ENCODE assay signal across 11 cellular contexts in genomic region chr7:44984478-44984758, GRCh38. TPM values are rescaled to one million over a fixed set of nuclear protein-coding genes. Genes with fewer than 3 reads are reported as not detected.
A peak's percentile ranks its signal among the peaks of the same experiment; 100 is the strongest.
DNase-seq lines count a peak whose midpoint lies in the region; ATAC-seq and TF ChIP-seq lines count a peak whose summit lies in the region.
"Had no signal": no experiment of that assay in that cellular context is flagged by ENCODE, and none has a peak within 500 bp of the region (broad histone marks: within the 10 kb centered on the region; RNA-seq: fewer than 3 reads in every experiment).

No MANE protein-coding gene starts in this region.

- H3K9me3 Mint-ChIP-seq in activated naive CD4-positive, alpha-beta T cell treated with anti-CD3 and anti-CD28 coated beads, Interleukin-2, amount 10 ng/mL, durations not matched to agents 7 days and 5 days, result no peaks in the 10 kb centered on the region

- H3K27ac ChIP-seq in hepatocyte, result no peak overlapping the region

- no peaks in the 10 kb centered on the region for H3K36me3 ChIP-seq in hepatocyte (replicated peaks; ENCODE audit: insufficient read depth, low read depth)

- CTCF ChIA-PET in activated naive CD4-positive, alpha-beta T cell treated with anti-CD3 and anti-CD28 coated beads, Interleukin-2, amount 10 ng/mL, durations not matched to agents 7 days and 5 days (lab: Charles Lee), result interaction anchor here (0.6 to 3.2 kb wide), 4 partner anchors 11 to 30 kb away, joined by 3 to 27 read pairs (median 6); no protein-coding TSS in a partner anchor

- H3K4me3 ChIP-seq in WI38 (ENCODE audit: low read depth, low read length) (0 out of 2 replicates have a peak overlapping the region, but pooled peaks have one; percentile 10), hepatocyte (no peak overlapping the region)

- H3K27me3 ChIP-seq in hepatocyte, result no peaks in the 10 kb centered on the region

- peak overlapping the region; percentile 84 for H3K4me2 ChIP-seq in hepatocyte

- H3K9me3 ChIP-seq in hepatocyte (ENCODE audit: low read depth), result no peaks in the 10 kb centered on the region

- peaks cover 85% of the 10 kb centered on the region for H3K4me1 Mint-ChIP-seq in activated naive CD4-positive, alpha-beta T cell treated with anti-CD3 and anti-CD28 coated beads, Interleukin-2, amount 10 ng/mL, durations not matched to agents 7 days and 5 days

- peaks cover 8% of the 10 kb centered on the region for H3K4me1 ChIP-seq in hepatocyte (ENCODE audit: insufficient read depth)

- H3K36me3 Mint-ChIP-seq in activated naive CD4-positive, alpha-beta T cell treated with anti-CD3 and anti-CD28 coated beads, Interleukin-2, amount 10 ng/mL, durations not matched to agents 7 days and 5 days, result peaks cover 57% of the 10 kb centered on the region

- DNase-seq in activated naive CD4-positive, alpha-beta T cell treated with anti-CD3 and anti-CD28 coated beads, Interleukin-2, amount 10 ng/mL, durations not matched to agents 7 days and 5 days, result no peak
- no peak for DNase-seq in activated naive CD4-positive, alpha-beta T cell treated with anti-CD3 and anti-CD28 coated beads, Interleukin-2, amount 50 U/mL, for 16 hours
- DNase-seq in hepatocyte (ENCODE audit: low spot score) (no peak), hypothalamus (lab: John Stamatoyannopoulos, UW) (no peak), DMS114 treated with DMSO at 0.1 percent for 48 hours (lab: John Stamatoyannopoulos, UW; ENCODE audit: unreplicated experiment) (no peak)
- DNase-seq: COR-L47, NCI-H1417 treated with DMSO at 0.1 percent for 48 hours, SHP77 had no signal

- WGBS in hepatocyte (ENCODE audit: low lambda C conversion rate, missing lambda C conversion rate), result 68% methylated on average over 3 of the region's 3 CpGs

- peaks cover 9% of the 10 kb centered on the region for H3K79me2 ChIP-seq in hepatocyte

- H3K9me2 ChIP-seq in hepatocyte (replicated peaks; ENCODE audit: insufficient read depth), result no peaks in the 10 kb centered on the region

- H3K27me3 Mint-ChIP-seq in activated naive CD4-positive, alpha-beta T cell treated with anti-CD3 and anti-CD28 coated beads, Interleukin-2, amount 10 ng/mL, durations not matched to agents 7 days and 5 days, result peaks cover 3% of the 10 kb centered on the region

- no peak for ATAC-seq in HG03280 (IDR thresholded peaks at IDR 0.05; ENCODE audit: unreplicated experiment)
- no peak for ATAC-seq in GM21515 (IDR thresholded peaks at IDR 0.05; ENCODE audit: unreplicated experiment)

- no peak for TF ChIP-seq CTCF in WI38 (IDR thresholded peaks at IDR 0.05; ENCODE audit: low read depth, low read length)
- TF ChIP-seq CTCF in hepatocyte (IDR thresholded peaks at IDR 0.05; ENCODE audit: poor library complexity), result no peak

- no peak overlapping the region for H2AFZ ChIP-seq in hepatocyte

- H3K4me3 Mint-ChIP-seq in activated naive CD4-positive, alpha-beta T cell treated with anti-CD3 and anti-CD28 coated beads, Interleukin-2, amount 10 ng/mL, durations not matched to agents 7 days and 5 days, result peak overlapping the region; percentile 94

- peak overlapping the region; percentile 98 for H3K27ac Mint-ChIP-seq in activated naive CD4-positive, alpha-beta T cell treated with anti-CD3 and anti-CD28 coated beads, Interleukin-2, amount 10 ng/mL, durations not matched to agents 7 days and 5 days

- H4K20me1 ChIP-seq in hepatocyte (ENCODE audit: insufficient read depth, poor library complexity, severe bottlenecking), result no peaks in the 10 kb centered on the region

RNA-seq across cellular contexts. Expression of gene MYO1G, which starts 5.6 kb away (rescaled TPM):
- total RNA-seq in hepatocyte, result 0.03 TPM in 1 of 2 replicates, not detected in the other
- polyA plus RNA-seq in hepatocyte, result 0.10 TPM in 1 of 2 replicates, not detected in the other

RNA-seq across cellular contexts. Expression of gene CCM2, which starts 15.6 kb away (rescaled TPM):
- 31.6 and 32.2 TPM in 2 replicates for total RNA-seq in hepatocyte
- 53.8 and 57.1 TPM in 2 replicates for polyA plus RNA-seq in hepatocyte
